8 cellular contexts compared by ENCODE assay signal in genomic region chr1:83693409-83694126, GRCh38.
DNase-seq lines count a peak whose midpoint lies in the region; ATAC-seq and TF ChIP-seq lines count a peak whose summit lies in the region.
"Had no signal": no experiment of that assay in that cellular context is flagged by ENCODE, and none has a peak within 500 bp of the region (broad histone marks: within the 10 kb centered on the region; RNA-seq: fewer than 3 reads in every experiment).

No MANE protein-coding gene starts in this region.

- H3K36me3 ChIP-seq in SJCRH30 (no peaks in the 10 kb centered on the region), right atrium auricular region (no peaks in the 10 kb centered on the region)

- ATAC-seq in HG02678 (IDR thresholded peaks at IDR 0.05; ENCODE audit: unreplicated experiment) (peak; percentile 5), sciatic nerve (peak; percentile 32), HG02642 (IDR thresholded peaks at IDR 0.05; ENCODE audit: poor library complexity, unreplicated experiment) (no peak)

- DNase-seq in SJCRH30 (peak; percentile 38 to 68), right atrium auricular region (ENCODE audit: low spot score) (no peak), sciatic nerve (ENCODE audit: low spot score) (no peak), cerebellum (ENCODE audit: low spot score) (no peak), AML-193 (lab: John Stamatoyannopoulos, UW) (no peak)
- DNase-seq: NCI-H774 had no signal

- H3K9me3 ChIP-seq in SJCRH30 (replicated peaks) (no peaks in the 10 kb centered on the region), right atrium auricular region (no peaks in the 10 kb centered on the region)

- H3K27ac ChIP-seq in SJCRH30: peak overlapping the region; percentile 59
- H3K27ac ChIP-seq in right atrium auricular region: peak overlapping the region; percentile 3 to 12

- H3K4me3 ChIP-seq in SJCRH30 (peak overlapping the region; percentile 54), right atrium auricular region (peak overlapping the region; percentile 2 to 47)

- H3K4me1 ChIP-seq in SJCRH30 (peaks cover 8% of the 10 kb centered on the region), right atrium auricular region (peaks cover 0 to 24% of the 10 kb centered on the region in 2 donors)

- no peak for TF ChIP-seq CTCF in right atrium auricular region (IDR thresholded peaks at IDR 0.05)

- H3K27me3 ChIP-seq in SJCRH30 (no peaks in the 10 kb centered on the region), right atrium auricular region (no peaks in the 10 kb centered on the region)

- intact Hi-C loops in sciatic nerve (cut with DNase I): no loop called here

Comparison
In these comparisons a context has a peak if more than half of its experiments do, and no peak if none do; other contexts are left out.
1. DNase-seq: peak in SJCRH30 (2 of 2); none in right atrium auricular region (single experiment), sciatic nerve (single experiment), cerebellum (single experiment) and AML-193 (0 of 2).